ENCODE assay signal across 1 cellular context in genomic region chr2:12778811-12779574, GRCh38.
TF ChIP-seq lines count a peak whose summit lies in the region.

No MANE protein-coding gene starts in this region.

TF ChIP-seq in IMR-90, 13 proteins besides CTCF, POLR2A, EP300 and RAD21 (continued from another document):
- no peak for TF ChIP-seq USF2 (IDR thresholded peaks at IDR 0.05; ENCODE audit: low read depth, low read length)
- TF ChIP-seq NFE2L2 (IDR thresholded peaks at IDR 0.05; ENCODE audit: low read depth, low read length) = no peak
- TF ChIP-seq MAFK (IDR thresholded peaks at IDR 0.05; ENCODE audit: low read depth, low read length) = no peak
- no peak for TF ChIP-seq CEBPB (IDR thresholded peaks at IDR 0.05; ENCODE audit: low read depth, low read length)
- TF ChIP-seq SMC3 (IDR thresholded peaks at IDR 0.05; ENCODE audit: low read depth, low read length) = no peak
- no peak for TF ChIP-seq MAZ (IDR thresholded peaks at IDR 0.05; ENCODE audit: borderline replicate concordance, low read depth, low read length)
- TF ChIP-seq ELK1 (IDR thresholded peaks at IDR 0.05; ENCODE audit: borderline replicate concordance, low read depth, low read length) = no peak
